ENCODE assay signal across 21 cellular contexts in the genomic region with DNA sequence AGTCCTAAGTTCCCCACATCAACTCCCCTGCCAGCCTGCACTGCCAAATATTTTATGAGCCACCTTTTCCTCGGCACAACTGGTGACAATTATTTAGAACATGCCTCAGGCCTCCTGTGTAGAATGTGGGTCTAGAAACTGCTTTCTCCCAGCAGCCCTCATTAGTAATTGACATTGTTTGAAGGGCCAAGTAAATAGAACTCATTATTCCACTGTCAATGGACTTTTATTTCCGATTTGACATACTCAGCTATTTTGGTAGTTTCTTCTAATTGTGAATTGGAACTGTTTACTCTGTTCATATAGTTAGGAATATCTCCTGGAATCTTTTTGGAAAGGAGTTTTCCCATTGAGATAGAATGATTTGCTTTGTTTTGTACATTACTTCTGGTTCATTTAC.
"Had no signal": no experiment of that assay in that cellular context is flagged by ENCODE, and none has a peak within 500 bp of the region (broad histone marks: within the 10 kb centered on the region; RNA-seq: fewer than 3 reads in every experiment).

No MANE protein-coding gene starts in this region.

- H3K4me1 Mint-ChIP-seq: mesothelial cell of epicardium, natural killer cell had no signal

- H3K36me3 ChIP-seq: heart right ventricle, left lung, lower lobe of right lung, ovary, thyroid gland had no signal

- H3K4me1 ChIP-seq: left lung, lower lobe of right lung, prostate gland, suprapubic skin, thyroid gland had no signal

- H3K9me3 Mint-ChIP-seq: natural killer cell had no signal

- H3K27ac ChIP-seq: left lung, lower lobe of right lung, ovary, prostate gland, suprapubic skin, thyroid gland had no signal

- H3K4me3 Mint-ChIP-seq: memory B cell, mesothelial cell of epicardium, natural killer cell, neural crest cell, type B pancreatic cell had no signal

- H3K27ac Mint-ChIP-seq: memory B cell, mesothelial cell of epicardium, natural killer cell, type B pancreatic cell had no signal

- H3K36me3 Mint-ChIP-seq: natural killer cell had no signal

- ATAC-seq: left lung, lower lobe of right lung, natural killer cell had no signal

- H3K4me3 ChIP-seq: dorsolateral prefrontal cortex, heart right ventricle, left lung, lower lobe of right lung, ovary, prostate gland, smooth muscle cell, suprapubic skin, thyroid gland had no signal

- H3K9me3 ChIP-seq: lower lobe of right lung, ovary, prostate gland, suprapubic skin, thyroid gland had no signal

- H3K27me3 Mint-ChIP-seq: memory B cell, type B pancreatic cell had no signal

- H3K27me3 ChIP-seq: dorsolateral prefrontal cortex, heart right ventricle, left lung, ovary, suprapubic skin, thyroid gland had no signal

- DNase-seq: cortex of kidney; dorsolateral prefrontal cortex; effector CD8-positive, alpha-beta T cell; heart right ventricle; left lung; lower lobe of right lung; natural killer cell; ovary; stimulated activated CD4-positive, alpha-beta T cell treated with anti-CD3 and anti-CD28 coated beads, Interleukin-2, amount 100 ng/mL, for 48 hours; stimulated activated naive CD4-positive, alpha-beta T cell treated with Interleukin-2 at 50 U/mL for 16 hours; thyroid gland had no signal

- H3K4me2 ChIP-seq: smooth muscle cell had no signal

- FAIRE-seq: frontal cortex, keratinocyte, urothelium cell line had no signal
